17 cellular contexts compared by ENCODE assay signal in genomic region chr20:59064214-59064722, GRCh38. TPM values are rescaled to one million over a fixed set of nuclear protein-coding genes. Genes with fewer than 3 reads are reported as not detected.
DNase-seq lines count a peak whose midpoint lies in the region; ATAC-seq and TF ChIP-seq lines count a peak whose summit lies in the region.
"Had no signal": no experiment of that assay in that cellular context is flagged by ENCODE, and none has a peak within 500 bp of the region (broad histone marks: within the 10 kb centered on the region; RNA-seq: fewer than 3 reads in every experiment).

No MANE protein-coding gene starts in this region.

- TF ChIP-seq POLR2A in esophagus muscularis mucosa (IDR thresholded peaks at IDR 0.05; ENCODE audit: low read depth), result no peak
- TF ChIP-seq POLR2A in stomach (IDR thresholded peaks at IDR 0.05), result no peak

- peak overlapping the region in 3 of 4 donors; percentile 22 to 50 (median 36) for H3K27ac ChIP-seq in esophagus muscularis mucosa (replicated peaks in 1 of 4)
- H3K27ac ChIP-seq in stomach, result peak overlapping the region in 1 of 5 donors; percentile 48
- H3K27ac ChIP-seq: prostate gland had no signal

- no peak for TF ChIP-seq EP300 in esophagus muscularis mucosa (IDR thresholded peaks at IDR 0.05)
- TF ChIP-seq EP300 in stomach (IDR thresholded peaks at IDR 0.05), result no peak

- H3K36me3 Mint-ChIP-seq in progenitor cell of endocrine pancreas (ENCODE audit: insufficient read depth), result no peaks in the 10 kb centered on the region
- H3K36me3 Mint-ChIP-seq: memory B cell, type B pancreatic cell had no signal

- no peaks in the 10 kb centered on the region for H3K4me1 Mint-ChIP-seq in progenitor cell of endocrine pancreas (ENCODE audit: low read depth)
- H3K4me1 Mint-ChIP-seq: memory B cell had no signal

- H3K9me3 Mint-ChIP-seq in progenitor cell of endocrine pancreas (ENCODE audit: low read depth), result no peaks in the 10 kb centered on the region
- H3K9me3 Mint-ChIP-seq: memory B cell, type B pancreatic cell had no signal

- intact Hi-C loops in left cardiac atrium (cut with DNase I) (no loop called here), Right ventricle myocardium inferior (cut with DNase I) (no loop called here), esophagus muscularis mucosa (cut with DNase I) (no loop called here), stomach (cut with DNase I; ENCODE audit: low total_unique reads) (no loop called here)

- no peaks in the 10 kb centered on the region for H3K36me3 ChIP-seq in esophagus muscularis mucosa
- H3K36me3 ChIP-seq in stomach, result no peaks in the 10 kb centered on the region
- H3K36me3 ChIP-seq: prostate gland had no signal

- ATAC-seq in left cardiac atrium (peak; percentile 44 to 70), Right ventricle myocardium inferior (no peak), GM18858 (IDR thresholded peaks at IDR 0.05; ENCODE audit: unreplicated experiment) (no peak)

- TF ChIP-seq CTCF in esophagus muscularis mucosa (IDR thresholded peaks at IDR 0.05) (no peak), stomach (IDR thresholded peaks at IDR 0.05) (no peak), progenitor cell of endocrine pancreas (IDR thresholded peaks at IDR 0.05; ENCODE audit: unreplicated experiment) (no peak)

- peaks cover 28% of the 10 kb centered on the region for H3K27me3 Mint-ChIP-seq in progenitor cell of endocrine pancreas

- 21% methylated on average over 4 of the region's 4 CpGs for WGBS in esophagus muscularis mucosa
- WGBS in stomach, 5 donors, result 30 to 42% (median 37%) methylated on average over 4 of the region's 4 CpGs

- H3K27ac Mint-ChIP-seq in progenitor cell of endocrine pancreas, result no peak overlapping the region
- H3K27ac Mint-ChIP-seq: memory B cell had no signal

- H3K9me3 ChIP-seq in esophagus muscularis mucosa, result no peaks in the 10 kb centered on the region
- H3K9me3 ChIP-seq in stomach, result no peaks in the 10 kb centered on the region
- H3K9me3 ChIP-seq: prostate gland had no signal

- H3K4me1 ChIP-seq in esophagus muscularis mucosa (peaks cover 10 to 14% (median 13%) of the 10 kb centered on the region in 4 donors), stomach (peaks cover 0 to 14% (median 5%) of the 10 kb centered on the region in 4 donors)
- H3K4me1 ChIP-seq: prostate gland had no signal

- H3K27me3 ChIP-seq in esophagus muscularis mucosa (no peaks in the 10 kb centered on the region), stomach (peaks cover 0 to 8% (median 0%) of the 10 kb centered on the region in 3 donors)

- DNase-seq in left cardiac atrium (no peak), Right ventricle myocardium inferior (ENCODE audit: missing footprints) (no peak), NCI-H524 (lab: John Stamatoyannopoulos, UW) (peak; percentile 19 to 72), esophagus muscularis mucosa (ENCODE audit: extremely low spot score) (no peak), stomach (no peak), progenitor cell of endocrine pancreas (ENCODE audit: low spot score, unreplicated experiment) (no peak)
- DNase-seq in stimulated activated CD8-positive, alpha-beta memory T cell treated with anti-CD3 and anti-CD28 coated beads, Interleukin-4, amount 100 ng/mL, for 48 hours, result no peak
- DNase-seq: activated CD4-positive, CD25-positive, alpha-beta regulatory T cell treated with anti-CD3 and anti-CD28 coated beads, Interleukin-2, amount 50 U/mL, for 72 hours; activated T-cell treated with anti-CD3 and anti-CD28 coated beads for 4 hours; cerebellar nuclear complex; erythroblast; NCI-H1048; SW 1271 had no signal

- no peak overlapping the region for H3K4me3 Mint-ChIP-seq in progenitor cell of endocrine pancreas (ENCODE audit: low read depth)
- H3K4me3 Mint-ChIP-seq: memory B cell had no signal

- no peak overlapping the region for H3K4me3 ChIP-seq in esophagus muscularis mucosa
- H3K4me3 ChIP-seq in stomach, result no peak overlapping the region
- H3K4me3 ChIP-seq: prostate gland had no signal

RNA-seq across cellular contexts. Expression of gene PRELID3B, which starts 21.7 kb away (rescaled TPM):
- total RNA-seq in left cardiac atrium, result 10 to 100 TPM; 39.9 to 58.4 TPM
- 45.7 TPM for total RNA-seq in Right ventricle myocardium inferior
- total RNA-seq in esophagus muscularis mucosa, result 10 to 100 TPM; 32.0 to 48.4 (median 36.6) TPM
- 100 to 1,000 TPM in 1 of 5 donors, 10 to 100 TPM in 4; 35.7 to 322 (median 72.7) TPM for total RNA-seq in stomach
- polyA plus RNA-seq in stomach, result 10 to 100 TPM; 20.0 to 65.8 (median 31.3) TPM
- total RNA-seq in progenitor cell of endocrine pancreas, result 50.1 and 52.8 TPM in 2 replicates

RNA-seq across cellular contexts. Expression of gene ATP5F1E, which starts 32.1 kb away (rescaled TPM):
- total RNA-seq in left cardiac atrium, result 100 to 1,000 TPM; 122 to 125 TPM
- total RNA-seq in Right ventricle myocardium inferior, result 132 TPM
- total RNA-seq in esophagus muscularis mucosa, result 10 to 100 TPM; 30.8 to 44.0 (median 37.2) TPM
- total RNA-seq in stomach, result 100 to 1,000 TPM in 1 of 5 donors, 10 to 100 TPM in 4; 20.4 to 101 (median 27.4) TPM
- 10 to 100 TPM; 56.4 to 78.5 (median 71.5) TPM for polyA plus RNA-seq in stomach
- total RNA-seq in progenitor cell of endocrine pancreas, result 55.9 and 69.7 TPM in 2 replicates

RNA-seq across cellular contexts. Expression of gene TUBB1, which starts 45.0 kb away (rescaled TPM):
- under 1 TPM; 0.15 to 0.37 TPM for total RNA-seq in left cardiac atrium
- total RNA-seq in Right ventricle myocardium inferior, result 0.27 TPM
- total RNA-seq in esophagus muscularis mucosa, result under 1 TPM in 2 of 4 donors, not detected in 2; under 0.01 to 0.83 TPM
- total RNA-seq in stomach, result under 1 TPM in 1 of 5 donors, not detected in 4; 0.55 TPM
- polyA plus RNA-seq in stomach, result under 1 TPM in 2 of 3 donors, not detected in 1; 0.03 to 0.12 TPM
- total RNA-seq in progenitor cell of endocrine pancreas, result 0.16 and 0.19 TPM in 2 replicates
- total RNA-seq: prostate gland had no signal

RNA-seq across cellular contexts. Expression of gene CTSZ, which starts 57.2 kb away (rescaled TPM):
- total RNA-seq in left cardiac atrium, result 100 to 1,000 TPM; 166 to 174 TPM
- total RNA-seq in Right ventricle myocardium inferior, result 138 TPM
- 100 to 1,000 TPM; 136 to 267 (median 190) TPM for total RNA-seq in esophagus muscularis mucosa
- total RNA-seq in stomach, result 100 to 1,000 TPM in 1 of 5 donors, 10 to 100 TPM in 4; 35.3 to 134 (median 56.9) TPM
- polyA plus RNA-seq in stomach, result 10 to 100 TPM; 41.7 to 59.1 (median 55.5) TPM
- total RNA-seq in progenitor cell of endocrine pancreas, result 61.4 and 65.6 TPM in 2 replicates

Comparison
In these comparisons a context has a peak if more than half of its experiments do, and no peak if none do; other contexts are left out.
1. ATAC-seq: peak in left cardiac atrium (2 of 2); none in Right ventricle myocardium inferior (single experiment) and GM18858 (single experiment).
2. DNase-seq: peak in NCI-H524 (2 of 2); none in left cardiac atrium (single experiment), Right ventricle myocardium inferior (single experiment), esophagus muscularis mucosa (single experiment), stimulated activated CD8-positive, alpha-beta memory T cell treated with anti-CD3 and anti-CD28 coated beads, Interleukin-4, amount 100 ng/mL, for 48 hours (single experiment), stomach (single experiment) and progenitor cell of endocrine pancreas (single experiment).